19 cellular contexts compared by ENCODE assay signal in the genomic region with DNA sequence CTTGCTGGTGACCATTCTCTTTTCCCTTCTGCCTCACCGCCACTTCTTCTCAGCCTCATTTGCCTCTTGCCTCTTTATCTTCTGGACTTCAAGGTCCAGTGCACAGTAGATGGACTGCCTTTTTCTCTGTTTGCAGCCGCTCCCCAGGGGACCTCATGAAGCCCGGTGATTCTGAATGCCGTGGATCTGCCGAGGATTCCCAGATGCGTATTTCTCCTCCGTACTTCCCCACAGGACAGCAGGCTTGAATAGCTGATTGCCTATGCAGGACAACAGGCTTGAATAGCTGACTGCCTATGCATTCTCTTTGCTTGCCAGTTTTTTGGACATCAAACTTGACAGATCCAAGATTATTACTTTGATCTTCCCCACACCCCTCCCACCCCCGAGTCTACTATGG. TPM values are rescaled to one million over a fixed set of nuclear protein-coding genes. Genes with fewer than 3 reads are reported as not detected.
A peak's percentile ranks its signal among the peaks of the same experiment; 100 is the strongest.
DNase-seq lines count a peak whose midpoint lies in the region; ATAC-seq and TF ChIP-seq lines count a peak whose summit lies in the region.
"Had no signal": no experiment of that assay in that cellular context is flagged by ENCODE, and none has a peak within 500 bp of the region (broad histone marks: within the 10 kb centered on the region; RNA-seq: fewer than 3 reads in every experiment).

No MANE protein-coding gene starts in this region.

- H3K36me3 Mint-ChIP-seq in chondrocyte (ENCODE audit: low read depth), result peaks cover 40% of the 10 kb centered on the region

- H3K9me3 Mint-ChIP-seq in chondrocyte (ENCODE audit: low read depth), result peaks cover 3% of the 10 kb centered on the region
- H3K9me3 Mint-ChIP-seq: IgD-negative memory B cell; stimulated activated memory B cell treated with anti-CD40 and anti-IgM and Interleukin-4, amounts not matched to agents 10 μg/mL and 1 μg/mL and 100 μg/mL, for 72 hours had no signal

- no peak for TF ChIP-seq CTCF in chondrocyte (IDR thresholded peaks at IDR 0.05)

- peak overlapping the region; percentile 32 for H3K27ac Mint-ChIP-seq in chondrocyte (ENCODE audit: unreplicated experiment)
- H3K27ac Mint-ChIP-seq: B cell; stimulated activated memory B cell treated with anti-CD40 and anti-IgM and Interleukin-4, amounts not matched to agents 10 μg/mL and 1 μg/mL and 100 μg/mL, for 72 hours had no signal

- H3K4me1 Mint-ChIP-seq in chondrocyte (ENCODE audit: low read depth), result no peaks in the 10 kb centered on the region
- H3K4me1 Mint-ChIP-seq: B cell; IgD-negative memory B cell; stimulated activated memory B cell treated with anti-CD40 and anti-IgM and Interleukin-4, amounts not matched to agents 10 μg/mL and 1 μg/mL and 100 μg/mL, for 72 hours had no signal

- ATAC-seq in HG02885 (IDR thresholded peaks at IDR 0.05; ENCODE audit: poor library complexity, unreplicated experiment) (no peak), GM21576 (IDR thresholded peaks at IDR 0.05; ENCODE audit: unreplicated experiment) (no peak)
- ATAC-seq: stimulated activated memory B cell treated with anti-CD40 and anti-IgM and Interleukin-4, amounts not matched to agents 10 μg/mL and 1 μg/mL and 100 μg/mL, for 72 hours had no signal

- H3K4me3 Mint-ChIP-seq in chondrocyte (ENCODE audit: unreplicated experiment), result peak overlapping the region; percentile 64
- H3K4me3 Mint-ChIP-seq: B cell; stimulated activated memory B cell treated with anti-CD40 and anti-IgM and Interleukin-4, amounts not matched to agents 10 μg/mL and 1 μg/mL and 100 μg/mL, for 72 hours had no signal

- no peaks in the 10 kb centered on the region for H3K27me3 Mint-ChIP-seq in chondrocyte (ENCODE audit: low read depth)
- H3K27me3 Mint-ChIP-seq: B cell; IgD-negative memory B cell; stimulated activated memory B cell treated with anti-CD40 and anti-IgM and Interleukin-4, amounts not matched to agents 10 μg/mL and 1 μg/mL and 100 μg/mL, for 72 hours had no signal

- DNase-seq in NCI-H146 treated with DMSO at 0.1 percent for 48 hours (lab: John Stamatoyannopoulos, UW; ENCODE audit: unreplicated experiment) (peak; percentile 82), chondrocyte (ENCODE audit: low spot score) (no peak), iris pigment epithelial cell (ENCODE audit: low read depth) (peak; percentile 20), retina (peak; percentile 74), SK-N-DZ (ENCODE audit: low spot score) (no peak)
- no peak for DNase-seq in stimulated activated CD4-positive, alpha-beta T cell treated with anti-CD3 and anti-CD28 coated beads, Interleukin-12 subunit alpha, Interleukin-12 subunit beta, amount 100 ng/mL, for 4 hours
- DNase-seq: activated CD4-positive, alpha-beta T cell treated with anti-CD3 and anti-CD28 coated beads, Interleukin-2, amount 50 U/mL, for 4 hours; activated T-cell treated with anti-CD3 and anti-CD28 coated beads, Interleukin-2, amount 50 U/mL, for 48 hours; amniotic stem cell; dermis blood vessel endothelial cell; HCEC 1CT; NCI-H1048; T1000; uterus had no signal

RNA-seq across cellular contexts. Expression of a gene that starts 38.9 kb away (rescaled TPM):
- total RNA-seq in chondrocyte, result 0.07 to 0.23 TPM (median 0.22 TPM) in 3 replicates
- not detected in 2 replicates for polyA plus RNA-seq in SK-N-DZ (2014; cell fraction: cytosol; rRNA removed)
- not detected in 2 replicates for polyA plus RNA-seq in SK-N-DZ (2014; cell fraction: nucleus; rRNA removed)
- polyA plus RNA-seq: IgD-negative memory B cell had no signal

Comparison
In these comparisons a context has a peak if more than half of its experiments do, and no peak if none do; other contexts are left out.
1. DNase-seq: peak in NCI-H146 treated with DMSO at 0.1 percent for 48 hours (single experiment), iris pigment epithelial cell (single experiment) and retina (single experiment); none in chondrocyte (single experiment), stimulated activated CD4-positive, alpha-beta T cell treated with anti-CD3 and anti-CD28 coated beads, Interleukin-12 subunit alpha, Interleukin-12 subunit beta, amount 100 ng/mL, for 4 hours (single experiment) and SK-N-DZ (single experiment).